Comparison of ENCODE assay signal across 9 cellular contexts in genomic region chr5:109694451-109694891, GRCh38. TPM values are rescaled to one million over a fixed set of nuclear protein-coding genes. Genes with fewer than 3 reads are reported as not detected.
A peak's percentile ranks its signal among the peaks of the same experiment; 100 is the strongest.
DNase-seq lines count a peak whose midpoint lies in the region; ATAC-seq and TF ChIP-seq lines count a peak whose summit lies in the region.
"Had no signal": no experiment of that assay in that cellular context is flagged by ENCODE, and none has a peak within 500 bp of the region (broad histone marks: within the 10 kb centered on the region; RNA-seq: fewer than 3 reads in every experiment).

No MANE protein-coding gene starts in this region.

- H2AK5ac ChIP-seq in IMR-90 (ENCODE audit: low read depth, low read length), result no peak overlapping the region

- H2BK20ac ChIP-seq in IMR-90 (ENCODE audit: low read depth, low read length), result no peak overlapping the region

- peaks cover 11 to 51% of the 10 kb centered on the region in 2 experiments; a peak in 3 of 4 replicates for H3K79me1 ChIP-seq in IMR-90 (ENCODE audit: low read depth in 1 of 2, low read length in 2 of 2)

- no peak overlapping the region; a peak in 1 of 4 replicates for H4K8ac ChIP-seq in IMR-90 (ENCODE audit: low read depth in 2 of 2, low read length in 2 of 2)

- POLR2A ChIA-PET in CD4-positive, alpha-beta T cell (lab: Charles Lee), result interaction anchor here (0.8 kb wide), 2 partner anchors 12 to 227 kb away, joined by 3 to 4 read pairs; no protein-coding TSS in a partner anchor
- POLR2A ChIA-PET in IMR-90 (lab: Charles Lee; ENCODE audit: unreplicated experiment), result no interaction called here

- H3K9me3 ChIP-seq in CD4-positive, alpha-beta T cell (ENCODE audit: control insufficient read depth, low read length), result no peaks in the 10 kb centered on the region
- H3K9me3 ChIP-seq in IMR-90 (ENCODE audit: control insufficient read depth, insufficient read depth, low read length) (no peaks in the 10 kb centered on the region), mammary epithelial cell (replicated peaks; ENCODE audit: insufficient read depth, low read length) (no peaks in the 10 kb centered on the region)

- no peak overlapping the region for H3K4ac ChIP-seq in IMR-90 (ENCODE audit: low read depth, low read length)

- H3K4me1 ChIP-seq in IMR-90 (ENCODE audit: control insufficient read depth, insufficient read depth, low read length) (peaks cover 16% of the 10 kb centered on the region), mammary epithelial cell (ENCODE audit: insufficient read depth, low read length) (peaks cover 23% of the 10 kb centered on the region)

- TF ChIP-seq RAD21 in IMR-90 (IDR thresholded peaks at IDR 0.05; ENCODE audit: low read length), result no peak

- in situ Hi-C loops in IMR-90 (cut with MboI; ENCODE audit: low sequenced_read_pairs), result loop anchor here (25.0 kb wide), 1 partner anchor 918 kb away; no protein-coding TSS in a partner anchor
- in situ Hi-C loops in mammary epithelial cell (cut with MboI; ENCODE audit: low sequenced_read_pairs in 2 of 2), result no loop called here

- H2BK5ac ChIP-seq in IMR-90 (ENCODE audit: low read depth, low read length, poor library complexity, severe bottlenecking), result peak overlapping the region; percentile 53

- H3K4me3 ChIP-seq in IMR-90 (ENCODE audit: insufficient read depth, low read depth, low read length) (no peak overlapping the region), mammary epithelial cell (replicated peaks in 1 of 3; ENCODE audit: insufficient read depth in 1 of 3, low read depth in 2 of 3, low read length in 3 of 3) (no peak overlapping the region)

- H3K9ac ChIP-seq in IMR-90 (ENCODE audit: low read depth, low read length), result no peak overlapping the region
- no peak overlapping the region for H3K9ac ChIP-seq in mammary epithelial cell (ENCODE audit: insufficient read depth, low read length)

- no TSS peak for BruUV-seq in IMR-90 (replicated peaks; lab: Mats Ljungman, UMichigan)
- no TSS peak for BruUV-seq in mammary epithelial cell (replicated peaks; lab: Mats Ljungman, UMichigan)

- no peak for TF ChIP-seq POLR2A in IMR-90 (IDR thresholded peaks at IDR 0.05; ENCODE audit: low read depth, low read length)

- H3K27ac Mint-ChIP-seq in CD4-positive, alpha-beta T cell, result peak overlapping the region; percentile 0
- H3K27ac Mint-ChIP-seq in nephron, result peak overlapping the region in 2 of 3 experiments; percentile 2 to 6

- H3K18ac ChIP-seq in IMR-90 (ENCODE audit: low read depth, low read length), result peak overlapping the region; percentile 10; the same call in 1 of the 2 replicates

- H3K36me3 ChIP-seq in IMR-90 (ENCODE audit: control insufficient read depth, insufficient read depth, low read length) (no peaks in the 10 kb centered on the region; the same call in 1 of the 2 replicates), mammary epithelial cell (ENCODE audit: insufficient read depth, low read length) (no peaks in the 10 kb centered on the region)

- H3K9me1 ChIP-seq in IMR-90 (ENCODE audit: insufficient read depth, low read length), result peaks cover 8% of the 10 kb centered on the region

- CTCF ChIA-PET in CD4-positive, alpha-beta T cell (lab: Charles Lee), result no interaction called here
- CTCF ChIA-PET in IMR-90 (lab: Yijun Ruan, JAX) (interaction anchor here (0.6 to 0.9 kb wide), 2 partner anchors 12 to 24 kb away, joined by 3 to 4 read pairs; no protein-coding TSS in a partner anchor), mammary epithelial cell (lab: Charles Lee; ENCODE audit: low non-redundant PET) (interaction anchor here (0.7 kb wide), 1 partner anchor 370 kb away, joined by 7 read pairs; no protein-coding TSS in a partner anchor)

- H3K4me2 ChIP-seq in IMR-90 (ENCODE audit: low read depth, low read length), result peak overlapping the region; percentile 65; the same call in 1 of the 2 replicates
- peak overlapping the region; percentile 49 for H3K4me2 ChIP-seq in mammary epithelial cell (ENCODE audit: insufficient read depth, low read depth, low read length)

- dilution Hi-C loops in IMR-90 (cut with HindIII; ENCODE audit: low sequenced_read_pairs, unreplicated experiment), result no loop called here
- dilution Hi-C loops in mammary epithelial cell (cut with HindIII; ENCODE audit: low sequenced_read_pairs), result no loop called here

- no peak overlapping the region for H2BK15ac ChIP-seq in IMR-90 (ENCODE audit: low read depth, low read length)

- peaks cover 94% of the 10 kb centered on the region for H3K79me2 ChIP-seq in mammary epithelial cell (ENCODE audit: insufficient read depth, low read length)

- H2AFZ ChIP-seq in IMR-90 (replicated peaks; ENCODE audit: low read length, poor library complexity) (no peak overlapping the region), mammary epithelial cell (ENCODE audit: low read depth, low read length) (no peak overlapping the region)

- H3K9me3 Mint-ChIP-seq in CD4-positive, alpha-beta T cell, result no peaks in the 10 kb centered on the region
- H3K9me3 Mint-ChIP-seq in nephron, result no peaks in the 10 kb centered on the region

- H3K27me3 ChIP-seq in CD4-positive, alpha-beta T cell (ENCODE audit: control insufficient read depth, insufficient read depth, low read length), result no peaks in the 10 kb centered on the region
- H3K27me3 ChIP-seq in IMR-90 (ENCODE audit: control insufficient read depth, insufficient read depth, low read length) (no peaks in the 10 kb centered on the region), mammary epithelial cell (ENCODE audit: insufficient read depth, low read length) (no peaks in the 10 kb centered on the region)

- H3K27ac ChIP-seq in CD4-positive, alpha-beta T cell (ENCODE audit: low read depth, low read length), result no peak overlapping the region
- H3K27ac ChIP-seq in IMR-90 (ENCODE audit: insufficient read depth, low read length) (peak overlapping the region; percentile 55; the same call in 1 of the 2 replicates), mammary epithelial cell (ENCODE audit: insufficient read depth, low read depth, low read length) (no peak overlapping the region)

- H3K36me3 Mint-ChIP-seq in CD4-positive, alpha-beta T cell (ENCODE audit: low read depth), result peaks cover 29% of the 10 kb centered on the region
- H3K36me3 Mint-ChIP-seq in nephron (ENCODE audit: low read depth), result peaks cover 12% of the 10 kb centered on the region

- intact Hi-C loops in CD4-positive, alpha-beta T cell (cut with DNase I, micrococcal nuclease), result loop anchor here (5.0 to 10.0 kb wide), 6 partner anchors 83 to 1400 kb away; partner anchors contain the start of genes FBXL17 (in 1 of the 2), FER (in 1 of the 2) and WDR36 (in 1 of the 2)
- intact Hi-C loops in IMR-90 (cut with micrococcal nuclease) (loop anchor here (5.0 kb wide), 3 partner anchors 133 to 933 kb away; no protein-coding TSS in a partner anchor), mammary epithelial cell (cut with micrococcal nuclease) (loop anchor here (5.0 kb wide), 2 partner anchors 102 to 133 kb away; no protein-coding TSS in a partner anchor)

- H4K91ac ChIP-seq in IMR-90 (ENCODE audit: insufficient read depth, low read depth, low read length), result no peak overlapping the region

- DNase-seq in CD4-positive, alpha-beta T cell, result no peak
- peak; percentile 76 for DNase-seq in IMR-90
- peak; percentile 65 for DNase-seq in mammary epithelial cell
- DNase-seq in anterior cingulate cortex (lab: John Stamatoyannopoulos, UW), result no peak
- no peak for DNase-seq in NCI-H1105 (lab: John Stamatoyannopoulos, UW)
- DNase-seq in stimulated activated CD4-positive, alpha-beta T cell treated with anti-CD3 and anti-CD28 coated beads, Interleukin-15, amount 100 ng/mL, for 24 hours, result no peak
- DNase-seq: cerebellar nuclear complex had no signal

- TF ChIP-seq CTCF in CD4-positive, alpha-beta T cell (IDR thresholded peaks at IDR 0.05), result no peak
- no peak for TF ChIP-seq CTCF in IMR-90 (conservative IDR thresholded peaks at IDR 0.05; ENCODE audit: low read depth, low read length)
- TF ChIP-seq CTCF in mammary epithelial cell (conservative IDR thresholded peaks at IDR 0.05 in 1 of 2, IDR thresholded peaks at IDR 0.05 in 1 of 2; ENCODE audit: extremely low read depth in 1 of 2, insufficient read depth in 1 of 2, low read depth in 1 of 2, low read length in 2 of 2), result no peak
- no peak for TF ChIP-seq CTCF in nephron (IDR thresholded peaks at IDR 0.05; ENCODE audit: unreplicated experiment in 3 of 3)

- H3K14ac ChIP-seq in IMR-90 (replicated peaks; ENCODE audit: low read depth, low read length), result no peak overlapping the region

- peaks cover 85% of the 10 kb centered on the region for H3K4me1 Mint-ChIP-seq in CD4-positive, alpha-beta T cell (ENCODE audit: low read depth)
- H3K4me1 Mint-ChIP-seq in nephron, result peaks cover 72% of the 10 kb centered on the region

- H3K4me3 Mint-ChIP-seq in CD4-positive, alpha-beta T cell, result peak overlapping the region; percentile 65
- peak overlapping the region in 2 of 3 experiments; percentile 0 to 40 for H3K4me3 Mint-ChIP-seq in nephron

- H2BK120ac ChIP-seq in IMR-90 (ENCODE audit: low read depth, low read length), result no peak overlapping the region

- H3K23ac ChIP-seq in IMR-90 (ENCODE audit: low read depth, low read length), result 0 out of 2 replicates have a peak overlapping the region, but pooled peaks have one; percentile 17

- no peak overlapping the region; the same call in 1 of the 2 replicates for H3K56ac ChIP-seq in IMR-90 (ENCODE audit: extremely low read depth, insufficient read depth, low read length)

- no peak overlapping the region for H2AK9ac ChIP-seq in IMR-90 (replicated peaks; ENCODE audit: low read depth, low read length, poor library complexity)

- ATAC-seq in CD4-positive, alpha-beta T cell (ENCODE audit: poor library complexity), result no peak
- no peak for ATAC-seq in IMR-90 (ENCODE audit: low read depth)
- no peak for ATAC-seq in HG03342 (IDR thresholded peaks at IDR 0.05; ENCODE audit: unreplicated experiment)

- no peak overlapping the region for H4K5ac ChIP-seq in IMR-90 (ENCODE audit: low read depth, low read length)

- H3K27me3 Mint-ChIP-seq in CD4-positive, alpha-beta T cell, result no peaks in the 10 kb centered on the region
- H3K27me3 Mint-ChIP-seq in nephron (ENCODE audit: low read depth), result no peaks in the 10 kb centered on the region

- WGBS in IMR-90 (ENCODE audit: extremely low coverage in 2 of 2, insufficient read length in 1 of 2), 2 experiments, result no CpG with 5 or more reads among the region's 1 CpG
- 0% methylated on average over 1 of the region's 1 CpG for WGBS in mammary epithelial cell (ENCODE audit: low coverage, missing lambda C conversion rate)

- peaks cover 26% of the 10 kb centered on the region for H4K20me1 ChIP-seq in IMR-90 (ENCODE audit: insufficient read depth, low read length)
- no peaks in the 10 kb centered on the region for H4K20me1 ChIP-seq in mammary epithelial cell (ENCODE audit: insufficient read depth, low read length)

RNA-seq across cellular contexts. Expression of gene MAN2A1, which starts 4.7 kb away (rescaled TPM):
- 10 to 100 TPM; 50.6 to 52.7 TPM for total RNA-seq in CD4-positive, alpha-beta T cell
- total RNA-seq in IMR-90 (2012; rRNA removed) (29.6 and 46.4 TPM in 2 replicates), mammary epithelial cell (10 to 100 TPM; 54.4 to 97.4 TPM)
- polyA plus RNA-seq in IMR-90 (2012; rRNA removed) (14.1 and 16.4 TPM in 2 replicates), mammary epithelial cell (17.9 TPM)
- 3.6 and 6.5 TPM in 2 replicates for polyA plus RNA-seq in IMR-90 (2012; cell fraction: cytosol; rRNA removed)
- polyA plus RNA-seq in IMR-90 (2012; cell fraction: nucleus; rRNA removed; ENCODE audit: low replicate concordance), result 2.6 and 17.5 TPM in 2 replicates
- polyA minus RNA-seq in mammary epithelial cell, result 33.9 TPM

Comparison
In these comparisons a context has a peak if more than half of its experiments do, and no peak if none do; other contexts are left out.
1. DNase-seq: peak in IMR-90 (single experiment) and mammary epithelial cell (single experiment); none in CD4-positive, alpha-beta T cell (0 of 10), anterior cingulate cortex (0 of 58), NCI-H1105 (single experiment) and stimulated activated CD4-positive, alpha-beta T cell treated with anti-CD3 and anti-CD28 coated beads, Interleukin-15, amount 100 ng/mL, for 24 hours (single experiment).